Comparison of ENCODE assay signal across 13 cellular contexts in the genomic region with DNA sequence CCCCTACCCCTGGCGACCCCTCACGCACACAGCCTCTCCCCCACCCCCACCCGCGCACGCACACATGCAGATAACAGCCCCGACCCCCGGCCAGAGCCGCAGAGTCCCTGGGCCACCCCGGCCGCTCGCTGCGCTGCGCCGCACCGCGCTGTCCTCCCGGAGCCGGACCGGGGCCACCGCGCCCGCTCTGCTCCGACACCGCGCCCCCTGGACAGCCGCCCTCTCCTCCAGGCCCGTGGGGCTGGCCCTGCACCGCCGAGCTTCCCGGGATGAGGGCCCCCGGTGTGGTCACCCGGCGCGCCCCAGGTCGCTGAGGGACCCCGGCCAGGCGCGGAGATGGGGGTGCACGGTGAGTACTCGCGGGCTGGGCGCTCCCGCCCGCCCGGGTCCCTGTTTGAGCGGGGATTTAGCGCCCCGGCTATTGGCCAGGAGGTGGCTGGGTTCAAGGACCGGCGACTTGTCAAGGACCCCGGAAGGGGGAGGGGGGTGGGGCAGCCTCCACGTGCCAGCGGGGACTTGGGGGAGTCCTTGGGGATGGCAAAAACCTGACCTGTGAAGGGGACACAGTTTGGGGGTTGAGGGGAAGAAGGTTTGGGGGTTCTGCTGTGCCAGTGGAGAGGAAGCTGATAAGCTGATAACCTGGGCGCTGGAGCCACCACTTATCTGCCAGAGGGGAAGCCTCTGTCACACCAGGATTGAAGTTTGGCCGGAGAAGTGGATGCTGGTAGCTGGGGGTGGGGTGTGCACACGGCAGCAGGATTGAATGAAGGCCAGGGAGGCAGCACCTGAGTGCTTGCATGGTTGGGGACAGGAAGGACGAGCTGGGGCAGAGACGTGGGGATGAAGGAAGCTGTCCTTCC. TPM values are rescaled to one million over a fixed set of nuclear protein-coding genes. Genes with fewer than 3 reads are reported as not detected.
DNase-seq lines count a peak whose midpoint lies in the region; FAIRE-seq and TF ChIP-seq lines count a peak whose summit lies in the region.
"Had no signal": no experiment of that assay in that cellular context is flagged by ENCODE, and none has a peak within 500 bp of the region (broad histone marks: within the 10 kb centered on the region; RNA-seq: fewer than 3 reads in every experiment).

No MANE protein-coding gene starts in this region.

- no peak overlapping the region; the same call in 1 of the 2 replicates for H2BK20ac ChIP-seq in H1 (ENCODE audit: low read length)

- H3K4me3 Mint-ChIP-seq in nephron progenitor cell, result peak overlapping the region; percentile 70
- no peak overlapping the region for H3K4me3 Mint-ChIP-seq in activated CD4-positive, alpha-beta T cell treated with anti-CD3 and anti-CD28 coated beads, Interleukin-2, amount 10 ng/mL, durations not matched to agents 24 days and 14 days
- H3K4me3 Mint-ChIP-seq: activated CD4-positive, alpha-beta T cell treated with anti-CD3 and anti-CD28 coated beads for 36 hours had no signal

- no peaks in the 10 kb centered on the region for H3K36me3 ChIP-seq in H1 (ENCODE audit: control insufficient read depth in 2 of 4, insufficient read depth in 4 of 4, low read length in 3 of 4)

- H3K23ac ChIP-seq in H1 (ENCODE audit: insufficient read length), result no peak overlapping the region

- H3K27ac ChIP-seq in H1 (ENCODE audit: low read depth, low read length), result no peak overlapping the region
- H3K27ac ChIP-seq: C4-2B, SK-N-MC had no signal

- H3K9me3 ChIP-seq in H1 (ENCODE audit: insufficient read depth in 2 of 2, low read depth in 1 of 2, low read length in 1 of 2), result no peaks in the 10 kb centered on the region

- H4K20me1 ChIP-seq in H1 (replicated peaks in 1 of 2; ENCODE audit: control insufficient read depth in 1 of 2, insufficient read depth in 2 of 2, low read length in 2 of 2), result no peaks in the 10 kb centered on the region

- no peak overlapping the region; the same call in 1 of the 2 replicates for H3K18ac ChIP-seq in H1 (ENCODE audit: extremely low read depth, low read length)

- H3K4me1 Mint-ChIP-seq in nephron progenitor cell, result peaks cover 19% of the 10 kb centered on the region
- peaks cover 6% of the 10 kb centered on the region for H3K4me1 Mint-ChIP-seq in activated CD4-positive, alpha-beta T cell treated with anti-CD3 and anti-CD28 coated beads, Interleukin-2, amount 10 ng/mL, durations not matched to agents 24 days and 14 days

- TF ChIP-seq RAD21 in H1 (IDR thresholded peaks at IDR 0.05 in 1 of 2, conservative IDR thresholded peaks at IDR 0.05 in 1 of 2; ENCODE audit: low read depth in 2 of 2, low read length in 2 of 2), result no peak

- H3K56ac ChIP-seq in H1 (replicated peaks; ENCODE audit: insufficient read length, low read depth, low read length), result no peak overlapping the region

- TF ChIP-seq CTCF in H1 (IDR thresholded peaks at IDR 0.05; ENCODE audit: control extremely low read depth in 1 of 3, insufficient read depth in 1 of 3, low read depth in 1 of 3, low read length in 3 of 3) (no peak), nephron progenitor cell (IDR thresholded peaks at IDR 0.05) (no peak)

- H3K9ac ChIP-seq in H1 (replicated peaks in 1 of 4; ENCODE audit: extremely low read depth in 1 of 4, low read depth in 3 of 4, low read length in 3 of 4), result peak overlapping the region in 1 of 4 experiments; percentile 54; a peak in 1 of 7 replicates

- H3K79me1 ChIP-seq in H1 (ENCODE audit: low read depth, low read length), result no peaks in the 10 kb centered on the region

- peak overlapping the region; percentile 58 to 93 for H3K4me2 ChIP-seq in H1 (ENCODE audit: insufficient read depth in 1 of 2, low read depth in 2 of 2, low read length in 2 of 2)

- TF ChIP-seq POLR2A in H1 (IDR thresholded peaks at IDR 0.05; ENCODE audit: control extremely low read depth in 1 of 2, low read depth in 2 of 2, low read length in 2 of 2), result no peak

- no peak overlapping the region for H4K8ac ChIP-seq in H1 (ENCODE audit: extremely low read depth, insufficient read depth, low read length)

- no peaks in the 10 kb centered on the region for H3K79me2 ChIP-seq in H1 (ENCODE audit: control insufficient read depth in 1 of 2, insufficient read depth in 2 of 2, low read length in 2 of 2)

- no peak overlapping the region for H3K4ac ChIP-seq in H1 (replicated peaks; ENCODE audit: insufficient read length, low read depth, low read length)

- H2BK120ac ChIP-seq in H1 (replicated peaks; ENCODE audit: low read depth, low read length), result no peak overlapping the region

- H2AK5ac ChIP-seq in H1 (ENCODE audit: low read depth, low read length), result no peak overlapping the region

- H4K5ac ChIP-seq in H1 (ENCODE audit: insufficient read length, low read depth, low read length), result no peak overlapping the region

- H3K14ac ChIP-seq in H1 (ENCODE audit: insufficient read length), result no peak overlapping the region

- H3K36me3 Mint-ChIP-seq in nephron progenitor cell (ENCODE audit: low read depth), result peaks cover 9% of the 10 kb centered on the region
- no peaks in the 10 kb centered on the region for H3K36me3 Mint-ChIP-seq in activated CD4-positive, alpha-beta T cell treated with anti-CD3 and anti-CD28 coated beads, Interleukin-2, amount 10 ng/mL, durations not matched to agents 24 days and 14 days (ENCODE audit: low read depth)

- no peak overlapping the region; the same call in 1 of the 2 replicates for H2AFZ ChIP-seq in H1 (ENCODE audit: low read length)

- DNase-seq in ELF-1 (ENCODE audit: low read depth, low spot score) (peak; percentile 14), H1 (ENCODE audit: low read depth in 1 of 2, low spot score in 2 of 2) (peak in 1 of 2 experiments; percentile 63), nephron progenitor cell (peak; percentile 59), DMS114 treated with DMSO at 0.1 percent for 48 hours (lab: John Stamatoyannopoulos, UW; ENCODE audit: unreplicated experiment) (no peak), NCI-H345 (lab: John Stamatoyannopoulos, UW) (no peak)
- no peak for DNase-seq in activated CD4-positive, alpha-beta T cell treated with anti-CD3 and anti-CD28 coated beads, Interleukin-2, amount 10 ng/mL, durations not matched to agents 24 days and 14 days
- DNase-seq: activated CD4-positive, alpha-beta T cell treated with anti-CD3 and anti-CD28 coated beads for 36 hours; stimulated activated CD4-positive, alpha-beta T cell treated with anti-CD3 and anti-CD28 coated beads, Interleukin-4, amount 100 ng/mL, for 4 hours had no signal

- peaks cover 25% of the 10 kb centered on the region for H3K9me3 Mint-ChIP-seq in nephron progenitor cell
- H3K9me3 Mint-ChIP-seq in activated CD4-positive, alpha-beta T cell treated with anti-CD3 and anti-CD28 coated beads, Interleukin-2, amount 10 ng/mL, durations not matched to agents 24 days and 14 days, result no peaks in the 10 kb centered on the region

- no peak for FAIRE-seq in H1 (lab: Jason Lieb, UNC)
- FAIRE-seq: HTR-8/SVneo had no signal

- peaks cover 0 to 5% (median 2%) of the 10 kb centered on the region in 4 experiments; a peak in 5 of 7 replicates for H3K4me1 ChIP-seq in H1 (replicated peaks in 1 of 4; ENCODE audit: control insufficient read depth in 3 of 4, insufficient read depth in 4 of 4, low read length in 3 of 4)

- peak overlapping the region; percentile 32 to 71 (median 50) for H3K4me3 ChIP-seq in H1 (ENCODE audit: extremely low read depth in 1 of 4, insufficient read depth in 2 of 4, low read depth in 3 of 4, low read length in 4 of 4)
- H3K4me3 ChIP-seq: SK-N-MC had no signal

- H2BK15ac ChIP-seq in H1 (ENCODE audit: low read length), result peak overlapping the region; percentile 72; the same call in 1 of the 2 replicates

- TF ChIP-seq EP300 in H1 (IDR thresholded peaks at IDR 0.05; ENCODE audit: borderline replicate concordance in 1 of 2, low read depth in 2 of 2, low read length in 2 of 2), result no peak

- H3K23me2 ChIP-seq in H1 (ENCODE audit: low read depth, low read length), result peaks cover 8% of the 10 kb centered on the region; the same call in 1 of the 2 replicates

- CTCF ChIA-PET in H1 (lab: Charles Lee; ENCODE audit: partially characterized antibody), result interaction anchor here (0.6 to 16.4 kb wide), 13 partner anchors 8 to 168 kb away, joined by 3 to 197 read pairs (median 4); a partner anchor contains a TSS

- no peak overlapping the region for H3K27ac Mint-ChIP-seq in nephron progenitor cell
- no peak overlapping the region for H3K27ac Mint-ChIP-seq in activated CD4-positive, alpha-beta T cell treated with anti-CD3 and anti-CD28 coated beads, Interleukin-2, amount 10 ng/mL, durations not matched to agents 24 days and 14 days
- H3K27ac Mint-ChIP-seq: activated CD4-positive, alpha-beta T cell treated with anti-CD3 and anti-CD28 coated beads for 36 hours had no signal

- H3K27me3 ChIP-seq in H1 (replicated peaks in 1 of 4; ENCODE audit: control insufficient read depth in 3 of 4, extremely low read depth in 1 of 4, insufficient read depth in 3 of 4, low read length in 3 of 4), result peaks cover 7 to 26% (median 26%) of the 10 kb centered on the region in 4 experiments

- H3K27me3 Mint-ChIP-seq in nephron progenitor cell (ENCODE audit: low read depth, poor library complexity), result peaks cover 92% of the 10 kb centered on the region
- H3K27me3 Mint-ChIP-seq in activated CD4-positive, alpha-beta T cell treated with anti-CD3 and anti-CD28 coated beads, Interleukin-2, amount 10 ng/mL, durations not matched to agents 24 days and 14 days, result peaks cover 45% of the 10 kb centered on the region

- no peak overlapping the region for H2BK5ac ChIP-seq in H1 (ENCODE audit: low read depth, low read length)

- intact Hi-C loops in activated CD4-positive, alpha-beta T cell treated with anti-CD3 and anti-CD28 coated beads, Interleukin-2, amount 10 ng/mL, durations not matched to agents 24 days and 14 days (cut with micrococcal nuclease), result loop anchor here (10.0 kb wide), 1 partner anchor 64 kb away; no protein-coding TSS in a partner anchor

- H2BK12ac ChIP-seq in H1 (ENCODE audit: low read depth, low read length), result peak overlapping the region; percentile 60; the same call in 1 of the 2 replicates

- no peak overlapping the region for H4K91ac ChIP-seq in H1 (replicated peaks; ENCODE audit: insufficient read length, low read length)

- WGBS in H1 (ENCODE audit: extremely low coverage in 1 of 2, insufficient coverage in 1 of 2, insufficient read length in 1 of 2, insufficient replicate concordance in 2 of 2, low coverage in 1 of 2, low lambda C conversion rate in 2 of 2, missing lambda C conversion rate in 1 of 2), 2 experiments, result 18% methylated on average over 17 of the region's 58 CpGs; no CpG with 5 or more reads in 1 of the 2 experiments

- POLR2A ChIA-PET in H1 (lab: Charles Lee; ENCODE audit: partially characterized antibody), result interaction anchor here (0.6 to 3.1 kb wide), 8 partner anchors 10 to 114 kb away, joined by 4 to 12 read pairs (median 6); a partner anchor contains a TSS

RNA-seq across cellular contexts. Expression of a gene that starts 0.6 kb away (rescaled TPM):
- total RNA-seq in H1 (2021; fragmentation: NEBNext Ultra II Directional; extraction: Animal tissue kit (Norgen Biotek cat#: 25700)), result 0.48 and 0.95 TPM in 2 replicates
- polyA plus RNA-seq in H1 (2011; rRNA removed), result 0.42 and 0.67 TPM in 2 replicates
- 0.52 TPM for polyA plus RNA-seq in H1 (2011; cell fraction: cytosol; rRNA removed)
- 0.67 TPM for polyA plus RNA-seq in H1 (2011; cell fraction: nucleus; rRNA removed)
- polyA plus RNA-seq in H1 (2012, experiment 1 of 2), result 0.52 to 0.85 TPM (median 0.65 TPM) in 4 replicates
- polyA plus RNA-seq in H1 (2012, experiment 2 of 2), result 0.62 TPM
- polyA plus RNA-seq in H1 (2013, experiment 1 of 2), result 0.69 TPM
- 0.83 TPM for polyA plus RNA-seq in H1 (2013, experiment 2 of 2)
- polyA minus RNA-seq in H1 (2011; rRNA and poly(A)+ RNA removed), result 0.41 TPM in 1 of 2 replicates, not detected in the other
- not detected for polyA minus RNA-seq in H1 (2011; cell fraction: cytosol; rRNA and poly(A)+ RNA removed)
- polyA minus RNA-seq in H1 (2011; cell fraction: nucleus; rRNA and poly(A)+ RNA removed), result not detected
- 0.40 TPM in 1 of 2 replicates, not detected in the other for total RNA-seq in activated CD4-positive, alpha-beta T cell treated with anti-CD3 and anti-CD28 coated beads, Interleukin-2, amount 10 ng/mL, durations not matched to agents 24 days and 14 days
- total RNA-seq: activated CD4-positive, alpha-beta T cell treated with anti-CD3 and anti-CD28 coated beads for 36 hours; cardiac septum; subcutaneous adipose tissue had no signal

RNA-seq across cellular contexts. Expression of a gene that starts 12.5 kb away (rescaled TPM):
- 0.04 TPM in 1 of 2 replicates, not detected in the other for total RNA-seq in H1 (2021; fragmentation: NEBNext Ultra II Directional; extraction: Animal tissue kit (Norgen Biotek cat#: 25700))
- 0.02 and 0.05 TPM in 2 replicates for polyA plus RNA-seq in H1 (2011; rRNA removed)
- polyA plus RNA-seq in H1 (2011; cell fraction: cytosol; rRNA removed), result 0.03 TPM
- 0.04 TPM for polyA plus RNA-seq in H1 (2011; cell fraction: nucleus; rRNA removed)
- polyA plus RNA-seq in H1 (2012, experiment 1 of 2), result 0.01 to 0.05 TPM in 2 of 4 replicates, not detected in the others
- not detected for polyA plus RNA-seq in H1 (2012, experiment 2 of 2)
- 0.02 TPM for polyA plus RNA-seq in H1 (2013, experiment 1 of 2)
- 0.02 TPM for polyA plus RNA-seq in H1 (2013, experiment 2 of 2)
- 0.02 and 0.03 TPM in 2 replicates for polyA minus RNA-seq in H1 (2011; rRNA and poly(A)+ RNA removed)
- polyA minus RNA-seq in H1 (2011; cell fraction: cytosol; rRNA and poly(A)+ RNA removed), result not detected
- not detected for polyA minus RNA-seq in H1 (2011; cell fraction: nucleus; rRNA and poly(A)+ RNA removed)
- total RNA-seq in activated CD4-positive, alpha-beta T cell treated with anti-CD3 and anti-CD28 coated beads, Interleukin-2, amount 10 ng/mL, durations not matched to agents 24 days and 14 days, result not detected in 2 replicates
- total RNA-seq: activated CD4-positive, alpha-beta T cell treated with anti-CD3 and anti-CD28 coated beads for 36 hours; cardiac septum; subcutaneous adipose tissue had no signal

RNA-seq across cellular contexts. Expression of a gene that starts 15.0 kb away (rescaled TPM):
- total RNA-seq in H1 (2021; fragmentation: NEBNext Ultra II Directional; extraction: Animal tissue kit (Norgen Biotek cat#: 25700)), result 92.5 and 96.7 TPM in 2 replicates
- 135 and 205 TPM in 2 replicates for polyA plus RNA-seq in H1 (2011; rRNA removed)
- 130 TPM for polyA plus RNA-seq in H1 (2011; cell fraction: cytosol; rRNA removed)
- polyA plus RNA-seq in H1 (2011; cell fraction: nucleus; rRNA removed), result 92.8 TPM
- polyA plus RNA-seq in H1 (2012, experiment 1 of 2), result 80.0 to 112 TPM (median 103 TPM) in 4 replicates
- polyA plus RNA-seq in H1 (2012, experiment 2 of 2), result 129 TPM
- 94.1 TPM for polyA plus RNA-seq in H1 (2013, experiment 1 of 2)
- polyA plus RNA-seq in H1 (2013, experiment 2 of 2), result 93.8 TPM
- 21.6 and 21.8 TPM in 2 replicates for polyA minus RNA-seq in H1 (2011; rRNA and poly(A)+ RNA removed)
- 35.0 TPM for polyA minus RNA-seq in H1 (2011; cell fraction: cytosol; rRNA and poly(A)+ RNA removed)
- 34.4 TPM for polyA minus RNA-seq in H1 (2011; cell fraction: nucleus; rRNA and poly(A)+ RNA removed)
- total RNA-seq in activated CD4-positive, alpha-beta T cell treated with anti-CD3 and anti-CD28 coated beads, Interleukin-2, amount 10 ng/mL, durations not matched to agents 24 days and 14 days, result 77.3 and 77.7 TPM in 2 replicates

RNA-seq across cellular contexts. Expression of a gene that starts 26.8 kb away (rescaled TPM):
- 95.0 and 99.3 TPM in 2 replicates for total RNA-seq in H1 (2021; fragmentation: NEBNext Ultra II Directional; extraction: Animal tissue kit (Norgen Biotek cat#: 25700))
- 24.1 and 44.8 TPM in 2 replicates for polyA plus RNA-seq in H1 (2011; rRNA removed)
- polyA plus RNA-seq in H1 (2011; cell fraction: cytosol; rRNA removed), result 33.2 TPM
- polyA plus RNA-seq in H1 (2011; cell fraction: nucleus; rRNA removed), result 252 TPM
- polyA plus RNA-seq in H1 (2012, experiment 1 of 2), result 48.2 to 80.3 TPM (median 68.8 TPM) in 4 replicates
- 52.0 TPM for polyA plus RNA-seq in H1 (2012, experiment 2 of 2)
- 47.1 TPM for polyA plus RNA-seq in H1 (2013, experiment 1 of 2)
- polyA plus RNA-seq in H1 (2013, experiment 2 of 2), result 42.6 TPM
- polyA minus RNA-seq in H1 (2011; rRNA and poly(A)+ RNA removed), result 12.4 and 17.1 TPM in 2 replicates
- 34.8 TPM for polyA minus RNA-seq in H1 (2011; cell fraction: cytosol; rRNA and poly(A)+ RNA removed)
- 88.2 TPM for polyA minus RNA-seq in H1 (2011; cell fraction: nucleus; rRNA and poly(A)+ RNA removed)
- total RNA-seq in activated CD4-positive, alpha-beta T cell treated with anti-CD3 and anti-CD28 coated beads, Interleukin-2, amount 10 ng/mL, durations not matched to agents 24 days and 14 days, result 48.8 and 52.2 TPM in 2 replicates

RNA-seq across cellular contexts. Expression of a gene that starts 47.3 kb away (rescaled TPM):
- total RNA-seq in H1 (2021; fragmentation: NEBNext Ultra II Directional; extraction: Animal tissue kit (Norgen Biotek cat#: 25700)), result 157 and 160 TPM in 2 replicates
- polyA plus RNA-seq in H1 (2011; rRNA removed), result 260 and 351 TPM in 2 replicates
- 192 TPM for polyA plus RNA-seq in H1 (2011; cell fraction: cytosol; rRNA removed)
- 230 TPM for polyA plus RNA-seq in H1 (2011; cell fraction: nucleus; rRNA removed)
- 133 to 215 TPM (median 185 TPM) in 4 replicates for polyA plus RNA-seq in H1 (2012, experiment 1 of 2)
- 219 TPM for polyA plus RNA-seq in H1 (2012, experiment 2 of 2)
- polyA plus RNA-seq in H1 (2013, experiment 1 of 2), result 68.1 TPM
- 69.3 TPM for polyA plus RNA-seq in H1 (2013, experiment 2 of 2)
- 87.9 and 102 TPM in 2 replicates for polyA minus RNA-seq in H1 (2011; rRNA and poly(A)+ RNA removed)
- 71.6 TPM for polyA minus RNA-seq in H1 (2011; cell fraction: cytosol; rRNA and poly(A)+ RNA removed)
- 51.5 TPM for polyA minus RNA-seq in H1 (2011; cell fraction: nucleus; rRNA and poly(A)+ RNA removed)
- total RNA-seq in activated CD4-positive, alpha-beta T cell treated with anti-CD3 and anti-CD28 coated beads, Interleukin-2, amount 10 ng/mL, durations not matched to agents 24 days and 14 days, result 205 and 211 TPM in 2 replicates

Comparison
In these comparisons a context has a peak if more than half of its experiments do, and no peak if none do; other contexts are left out.
1. DNase-seq: peak in ELF-1 (single experiment) and nephron progenitor cell (single experiment); none in DMS114 treated with DMSO at 0.1 percent for 48 hours (single experiment), NCI-H345 (single experiment) and activated CD4-positive, alpha-beta T cell treated with anti-CD3 and anti-CD28 coated beads, Interleukin-2, amount 10 ng/mL, durations not matched to agents 24 days and 14 days (single experiment).